Comparison of ENCODE assay signal across 7 cellular contexts in the genomic region with DNA sequence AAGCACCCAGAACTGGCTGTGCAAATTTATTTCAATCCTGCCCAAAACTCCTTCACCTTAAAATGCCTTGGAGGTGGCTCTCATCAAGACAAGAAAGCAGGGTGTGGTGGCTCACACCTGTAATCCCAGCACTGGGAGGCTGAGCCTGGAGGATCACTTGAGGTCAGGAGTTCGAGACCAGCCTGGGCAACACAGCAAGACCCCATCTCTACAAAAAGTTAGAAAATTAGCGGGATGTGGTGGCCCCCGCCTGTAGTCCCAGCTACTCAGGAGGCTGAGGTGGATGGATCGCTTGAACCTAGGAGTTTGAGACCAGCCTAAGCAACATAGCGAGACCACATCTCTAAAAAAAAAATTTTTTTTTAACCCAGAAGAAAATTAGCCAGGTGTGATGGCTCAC. TPM values are rescaled to one million over a fixed set of nuclear protein-coding genes. Genes with fewer than 3 reads are reported as not detected.
A peak's percentile ranks its signal among the peaks of the same experiment; 100 is the strongest.
DNase-seq lines count a peak whose midpoint lies in the region; ATAC-seq and TF ChIP-seq lines count a peak whose summit lies in the region.

No MANE protein-coding gene starts in this region.

- ATAC-seq in GM23338 (no peak), RWPE2 (ENCODE audit: low read depth) (no peak)

- H3K4me3 Mint-ChIP-seq in GM23338 (peak overlapping the region; percentile 68), progenitor cell of endocrine pancreas (ENCODE audit: low read depth) (peak overlapping the region; percentile 68)

- TF ChIP-seq CTCF in GM23338 (conservative IDR thresholded peaks at IDR 0.05; ENCODE audit: low read depth in 2 of 2): no peak
- no peak for TF ChIP-seq CTCF in RWPE2 (IDR thresholded peaks at IDR 0.05; ENCODE audit: poor library complexity, severe bottlenecking)
- no peak for TF ChIP-seq CTCF in epithelial cell of esophagus (IDR thresholded peaks at IDR 0.05; ENCODE audit: insufficient read depth, low read depth, low read length, missing control alignments)
- TF ChIP-seq CTCF in progenitor cell of endocrine pancreas (IDR thresholded peaks at IDR 0.05; ENCODE audit: unreplicated experiment): no peak
- TF ChIP-seq CTCF in ascending aorta (IDR thresholded peaks at IDR 0.05): no peak

- no peak for DNase-seq in GM23338 (ENCODE audit: low spot score)
- DNase-seq in RWPE2 (ENCODE audit: low spot score): no peak
- no peak for DNase-seq in epithelial cell of esophagus (ENCODE audit: low read depth)
- DNase-seq in progenitor cell of endocrine pancreas (ENCODE audit: low spot score, unreplicated experiment): no peak
- DNase-seq in ascending aorta (ENCODE audit: low spot score in 2 of 2): no peak
- DNase-seq in NCI-H526 (lab: John Stamatoyannopoulos, UW): no peak
- DNase-seq in effector CD4-positive, alpha-beta T cell: no peak

- H3K36me3 Mint-ChIP-seq in GM23338 (ENCODE audit: low read depth) (no peaks in the 10 kb centered on the region), progenitor cell of endocrine pancreas (ENCODE audit: insufficient read depth) (no peaks in the 10 kb centered on the region)

- H3K27me3 ChIP-seq in GM23338 (ENCODE audit: insufficient read depth): no peaks in the 10 kb centered on the region
- peaks cover 22% of the 10 kb centered on the region for H3K27me3 ChIP-seq in RWPE2 (ENCODE audit: insufficient read depth, poor library complexity, severe bottlenecking)
- peaks cover 7% of the 10 kb centered on the region for H3K27me3 ChIP-seq in ascending aorta

- intact Hi-C loops in ascending aorta (cut with DNase I): no loop called here

- peak overlapping the region; percentile 92 for H2AFZ ChIP-seq in GM23338

- peak overlapping the region; percentile 50 for H3K4me2 ChIP-seq in GM23338

- H3K9me3 ChIP-seq in RWPE2 (ENCODE audit: severe bottlenecking) (no peaks in the 10 kb centered on the region), ascending aorta (no peaks in the 10 kb centered on the region)

- H4K20me1 ChIP-seq in GM23338 (replicated peaks; ENCODE audit: insufficient read depth): peaks cover 10% of the 10 kb centered on the region; the same call in 1 of the 2 replicates

- H3K9me2 ChIP-seq in GM23338 (ENCODE audit: insufficient read depth): no peaks in the 10 kb centered on the region

- H3K9me3 Mint-ChIP-seq in GM23338 (no peaks in the 10 kb centered on the region), progenitor cell of endocrine pancreas (ENCODE audit: low read depth) (no peaks in the 10 kb centered on the region)

- peak overlapping the region; percentile 43; the same call in 1 of the 2 replicates for H3K4me3 ChIP-seq in GM23338
- H3K4me3 ChIP-seq in RWPE2 (ENCODE audit: severe bottlenecking): peak overlapping the region; percentile 28
- H3K4me3 ChIP-seq in epithelial cell of esophagus (ENCODE audit: low read length): peak overlapping the region; percentile 30
- no peak overlapping the region for H3K4me3 ChIP-seq in ascending aorta

- H3K4me1 Mint-ChIP-seq in GM23338: peaks cover 7% of the 10 kb centered on the region; the same call in 2 of the 3 replicates
- H3K4me1 Mint-ChIP-seq in progenitor cell of endocrine pancreas (ENCODE audit: low read depth): peaks cover 6% of the 10 kb centered on the region

- H3K36me3 ChIP-seq in GM23338 (ENCODE audit: insufficient read depth) (no peaks in the 10 kb centered on the region), RWPE2 (ENCODE audit: low read depth) (no peaks in the 10 kb centered on the region), ascending aorta (no peaks in the 10 kb centered on the region)

- H3K27me3 Mint-ChIP-seq in GM23338 (ENCODE audit: insufficient read depth, low read depth, poor library complexity): peaks cover 5% of the 10 kb centered on the region
- H3K27me3 Mint-ChIP-seq in progenitor cell of endocrine pancreas: peaks cover 39% of the 10 kb centered on the region

- no peak overlapping the region for H3K27ac ChIP-seq in GM23338 (ENCODE audit: low read depth)
- no peak overlapping the region for H3K27ac ChIP-seq in RWPE2 (ENCODE audit: poor library complexity, severe bottlenecking)
- no peak overlapping the region for H3K27ac ChIP-seq in ascending aorta

- peaks cover 38% of the 10 kb centered on the region for H3K79me2 ChIP-seq in GM23338 (replicated peaks; ENCODE audit: insufficient read depth)

- H3F3A ChIP-seq in GM23338 (replicated peaks; ENCODE audit: low read depth): no peaks in the 10 kb centered on the region

- H3K27ac Mint-ChIP-seq in GM23338 (0 out of 2 replicates have a peak overlapping the region, but pooled peaks have one; percentile 65), progenitor cell of endocrine pancreas (no peak overlapping the region)

- H3K4me1 ChIP-seq in GM23338 (ENCODE audit: insufficient read depth): no peaks in the 10 kb centered on the region; the same call in none of the 2 replicates
- H3K4me1 ChIP-seq in RWPE2 (ENCODE audit: insufficient read depth, poor library complexity, severe bottlenecking): no peaks in the 10 kb centered on the region
- no peaks in the 10 kb centered on the region for H3K4me1 ChIP-seq in ascending aorta

TF ChIP-seq in GM23338, 12 proteins besides CTCF, POLR2A, EP300 and RAD21 (continues in another document):
- TF ChIP-seq POLR2AphosphoS5 (IDR thresholded peaks at IDR 0.05; ENCODE audit: low read depth): no peak
- TF ChIP-seq STAT1 (IDR thresholded peaks at IDR 0.05; ENCODE audit: unreplicated experiment): no peak
- no peak for TF ChIP-seq ZNF114 (CRISPR knock-in tag; IDR thresholded peaks at IDR 0.05)
- no peak for TF ChIP-seq CREB1 (CRISPR knock-in tag; IDR thresholded peaks at IDR 0.05; ENCODE audit: low read depth)
- no peak for TF ChIP-seq EZH2 (IDR thresholded peaks at IDR 0.05; ENCODE audit: low read depth, unreplicated experiment)
- TF ChIP-seq NANOG (IDR thresholded peaks at IDR 0.05; ENCODE audit: borderline replicate concordance): no peak
- TF ChIP-seq JUNB (IDR thresholded peaks at IDR 0.05; ENCODE audit: unreplicated experiment): no peak
- TF ChIP-seq, protein P1, sequence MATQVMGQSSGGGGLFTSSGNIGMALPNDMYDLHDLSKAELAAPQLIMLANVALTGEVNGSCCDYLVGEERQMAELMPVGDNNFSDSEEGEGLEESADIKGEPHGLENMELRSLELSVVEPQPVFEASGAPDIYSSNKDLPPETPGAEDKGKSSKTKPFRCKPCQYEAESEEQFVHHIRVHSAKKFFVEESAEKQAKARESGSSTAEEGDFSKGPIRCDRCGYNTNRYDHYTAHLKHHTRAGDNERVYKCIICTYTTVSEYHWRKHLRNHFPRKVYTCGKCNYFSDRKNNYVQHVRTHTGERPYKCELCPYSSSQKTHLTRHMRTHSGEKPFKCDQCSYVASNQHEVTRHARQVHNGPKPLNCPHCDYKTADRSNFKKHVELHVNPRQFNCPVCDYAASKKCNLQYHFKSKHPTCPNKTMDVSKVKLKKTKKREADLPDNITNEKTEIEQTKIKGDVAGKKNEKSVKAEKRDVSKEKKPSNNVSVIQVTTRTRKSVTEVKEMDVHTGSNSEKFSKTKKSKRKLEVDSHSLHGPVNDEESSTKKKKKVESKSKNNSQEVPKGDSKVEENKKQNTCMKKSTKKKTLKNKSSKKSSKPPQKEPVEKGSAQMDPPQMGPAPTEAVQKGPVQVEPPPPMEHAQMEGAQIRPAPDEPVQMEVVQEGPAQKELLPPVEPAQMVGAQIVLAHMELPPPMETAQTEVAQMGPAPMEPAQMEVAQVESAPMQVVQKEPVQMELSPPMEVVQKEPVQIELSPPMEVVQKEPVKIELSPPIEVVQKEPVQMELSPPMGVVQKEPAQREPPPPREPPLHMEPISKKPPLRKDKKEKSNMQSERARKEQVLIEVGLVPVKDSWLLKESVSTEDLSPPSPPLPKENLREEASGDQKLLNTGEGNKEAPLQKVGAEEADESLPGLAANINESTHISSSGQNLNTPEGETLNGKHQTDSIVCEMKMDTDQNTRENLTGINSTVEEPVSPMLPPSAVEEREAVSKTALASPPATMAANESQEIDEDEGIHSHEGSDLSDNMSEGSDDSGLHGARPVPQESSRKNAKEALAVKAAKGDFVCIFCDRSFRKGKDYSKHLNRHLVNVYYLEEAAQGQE (IDR thresholded peaks at IDR 0.05; ENCODE audit: unreplicated experiment): no peak
- TF ChIP-seq, protein P2, sequence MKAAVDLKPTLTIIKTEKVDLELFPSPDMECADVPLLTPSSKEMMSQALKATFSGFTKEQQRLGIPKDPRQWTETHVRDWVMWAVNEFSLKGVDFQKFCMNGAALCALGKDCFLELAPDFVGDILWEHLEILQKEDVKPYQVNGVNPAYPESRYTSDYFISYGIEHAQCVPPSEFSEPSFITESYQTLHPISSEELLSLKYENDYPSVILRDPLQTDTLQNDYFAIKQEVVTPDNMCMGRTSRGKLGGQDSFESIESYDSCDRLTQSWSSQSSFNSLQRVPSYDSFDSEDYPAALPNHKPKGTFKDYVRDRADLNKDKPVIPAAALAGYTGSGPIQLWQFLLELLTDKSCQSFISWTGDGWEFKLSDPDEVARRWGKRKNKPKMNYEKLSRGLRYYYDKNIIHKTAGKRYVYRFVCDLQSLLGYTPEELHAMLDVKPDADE (IDR thresholded peaks at IDR 0.05): no peak
- no peak for TF ChIP-seq EZH2phosphoT487 (IDR thresholded peaks at IDR 0.05; ENCODE audit: unreplicated experiment)
- no peak for TF ChIP-seq ZNF331 (CRISPR knock-in tag; IDR thresholded peaks at IDR 0.05; ENCODE audit: low read depth)

RNA-seq across cellular contexts. Expression of a gene that starts 0.7 kb away (rescaled TPM):
- total RNA-seq in GM23338 (2014; rRNA removed; shearing (Covaris generic)): 26.3 and 32.5 TPM in 2 replicates
- 3.6 and 4.5 TPM in 2 replicates for polyA plus RNA-seq in GM23338 (2016; fragmentation: Nextera tagmentation; extraction: Ambion mirVana)
- total RNA-seq in progenitor cell of endocrine pancreas: 2.8 and 2.9 TPM in 2 replicates
- total RNA-seq in ascending aorta: not detected

Comparison
In these comparisons a context has a peak if more than half of its experiments do, and no peak if none do; other contexts are left out.
1. H3K4me3 ChIP-seq: peak in GM23338 (single experiment), RWPE2 (single experiment) and epithelial cell of esophagus (single experiment); none in ascending aorta (0 of 2).